ENCODE assay signal across 21 cellular contexts in the genomic region with DNA sequence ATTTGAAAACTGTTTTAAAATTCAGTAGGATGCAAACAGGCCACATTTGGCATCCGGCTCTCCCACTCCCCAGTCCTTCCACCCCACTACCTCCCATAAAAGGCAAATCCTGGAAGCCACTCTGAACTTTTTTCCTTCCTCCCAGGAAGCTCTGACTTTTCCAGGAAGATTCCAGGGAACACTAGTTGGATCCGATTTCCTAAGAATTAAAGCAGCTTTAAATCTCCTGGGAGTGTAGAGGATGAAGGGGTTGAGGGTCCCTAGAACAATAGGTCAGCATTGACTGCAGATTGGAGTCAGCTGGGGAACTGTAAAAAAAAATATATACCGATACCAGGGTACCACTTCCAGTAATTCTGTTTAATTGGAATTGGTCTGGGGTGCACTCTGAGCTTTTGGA.
DNase-seq lines count a peak whose midpoint lies in the region; ATAC-seq and TF ChIP-seq lines count a peak whose summit lies in the region.
"Had no signal": no experiment of that assay in that cellular context is flagged by ENCODE, and none has a peak within 500 bp of the region (broad histone marks: within the 10 kb centered on the region; RNA-seq: fewer than 3 reads in every experiment).

No MANE protein-coding gene starts in this region.

- WGBS in IMR-90 (ENCODE audit: extremely low coverage in 2 of 2, insufficient read length in 1 of 2), 2 experiments = no CpG with 5 or more reads among the region's 3 CpGs
- 72% methylated on average over 3 of the region's 3 CpGs for WGBS in mammary epithelial cell (ENCODE audit: low coverage, missing lambda C conversion rate)
- WGBS in suprapubic skin = 65% methylated on average over 3 of the region's 3 CpGs

- H4K8ac ChIP-seq in IMR-90 (ENCODE audit: low read depth in 2 of 2, low read length in 2 of 2) = no peak overlapping the region

- H3K18ac ChIP-seq in IMR-90 (ENCODE audit: low read depth, low read length) = no peak overlapping the region

- H3K79me2 ChIP-seq in mammary epithelial cell (ENCODE audit: insufficient read depth, low read length) = peaks cover 91% of the 10 kb centered on the region

- TF ChIP-seq CTCF in IMR-90 (conservative IDR thresholded peaks at IDR 0.05; ENCODE audit: low read depth, low read length) (no peak), mammary epithelial cell (conservative IDR thresholded peaks at IDR 0.05 in 1 of 2, IDR thresholded peaks at IDR 0.05 in 1 of 2; ENCODE audit: extremely low read depth in 1 of 2, insufficient read depth in 1 of 2, low read depth in 1 of 2, low read length in 2 of 2) (no peak), suprapubic skin (IDR thresholded peaks at IDR 0.05) (no peak)

- H3K56ac ChIP-seq in IMR-90 (ENCODE audit: extremely low read depth, insufficient read depth, low read length) = no peak overlapping the region

- CTCF ChIA-PET in IMR-90 (lab: Yijun Ruan, JAX) (no interaction called here), mammary epithelial cell (lab: Charles Lee; ENCODE audit: low non-redundant PET) (interaction anchor here (1.0 kb wide), 1 partner anchor 79 kb away, joined by 4 read pairs; no protein-coding TSS in a partner anchor)

- H2BK120ac ChIP-seq in IMR-90 (ENCODE audit: low read depth, low read length) = no peak overlapping the region

- H2BK5ac ChIP-seq in IMR-90 (ENCODE audit: low read depth, low read length, poor library complexity, severe bottlenecking) = no peak overlapping the region

- intact Hi-C loops in IMR-90 (cut with micrococcal nuclease) = no loop called here
- intact Hi-C loops in mammary epithelial cell (cut with micrococcal nuclease) = loop anchor here (2.0 kb wide), 1 partner anchor 24 kb away; no protein-coding TSS in a partner anchor

- POLR2A ChIA-PET in IMR-90 (lab: Charles Lee; ENCODE audit: unreplicated experiment) = no interaction called here

- dilution Hi-C loops in IMR-90 (cut with HindIII; ENCODE audit: low sequenced_read_pairs, unreplicated experiment) = no loop called here
- dilution Hi-C loops in mammary epithelial cell (cut with HindIII; ENCODE audit: low sequenced_read_pairs) = no loop called here

- H3K27me3 ChIP-seq in IMR-90 (ENCODE audit: control insufficient read depth, insufficient read depth, low read length) (no peaks in the 10 kb centered on the region), mammary epithelial cell (ENCODE audit: insufficient read depth, low read length) (no peaks in the 10 kb centered on the region), suprapubic skin (no peaks in the 10 kb centered on the region)
- H3K27me3 ChIP-seq: neutrophil had no signal

- BruUV-seq in IMR-90 (replicated peaks; lab: Mats Ljungman, UMichigan) (no TSS peak), mammary epithelial cell (replicated peaks; lab: Mats Ljungman, UMichigan) (no TSS peak)

- H2AK9ac ChIP-seq in IMR-90 (replicated peaks; ENCODE audit: low read depth, low read length, poor library complexity) = no peak overlapping the region

- H2BK20ac ChIP-seq in IMR-90 (ENCODE audit: low read depth, low read length) = no peak overlapping the region

- H3K9me3 ChIP-seq in IMR-90 (ENCODE audit: control insufficient read depth, insufficient read depth, low read length) (no peaks in the 10 kb centered on the region), mammary epithelial cell (replicated peaks; ENCODE audit: insufficient read depth, low read length) (no peaks in the 10 kb centered on the region), suprapubic skin (no peaks in the 10 kb centered on the region)
- H3K9me3 ChIP-seq: lower lobe of right lung, neutrophil had no signal

- ATAC-seq in IMR-90 (ENCODE audit: low read depth) (no peak), HG03521 (IDR thresholded peaks at IDR 0.05; ENCODE audit: unreplicated experiment) (no peak), GM18519 (IDR thresholded peaks at IDR 0.05; ENCODE audit: low FRiP score, unreplicated experiment) (no peak)
- ATAC-seq: activated CD4-positive, CD25-positive, alpha-beta regulatory T cell treated with anti-CD3 and anti-CD28 coated beads, Interleukin-2, amount 50 U/mL, for 24 hours; activated CD8-positive, alpha-beta T cell treated with anti-CD3 and anti-CD28 coated beads, Interleukin-2, amount 10 ng/mL, durations not matched to agents 7 days and 5 days; lower lobe of right lung had no signal

- peak overlapping the region; percentile 42; the same call in 1 of the 2 replicates for H3K27ac ChIP-seq in IMR-90 (ENCODE audit: insufficient read depth, low read length)
- H3K27ac ChIP-seq in mammary epithelial cell (ENCODE audit: insufficient read depth, low read depth, low read length) = no peak overlapping the region
- H3K27ac ChIP-seq in suprapubic skin = peak overlapping the region; percentile 69
- H3K27ac ChIP-seq: neutrophil had no signal

- H3K4me3 ChIP-seq in IMR-90 (ENCODE audit: insufficient read depth, low read depth, low read length) = no peak overlapping the region
- H3K4me3 ChIP-seq in mammary epithelial cell (replicated peaks in 1 of 3; ENCODE audit: insufficient read depth in 1 of 3, low read depth in 2 of 3, low read length in 3 of 3) = no peak overlapping the region
- H3K4me3 ChIP-seq in suprapubic skin = peak overlapping the region; percentile 7
- H3K4me3 ChIP-seq: lower lobe of right lung had no signal

- DNase-seq in IMR-90 (no peak), mammary epithelial cell (no peak), left kidney (ENCODE audit: low read depth, low spot score) (peak; percentile 29), suprapubic skin (ENCODE audit: low spot score in 2 of 2) (no peak), hypothalamus (lab: John Stamatoyannopoulos, UW) (no peak)
- DNase-seq: activated CD8-positive, alpha-beta T cell treated with anti-CD3 and anti-CD28 coated beads, Interleukin-2, amount 10 ng/mL, durations not matched to agents 7 days and 5 days; activated naive CD4-positive, alpha-beta T cell; activated T-cell treated with anti-CD3 and anti-CD28 coated beads, Interleukin-2, amount 50 U/mL, for 1 hour; CD4-positive, alpha-beta memory T cell; DMS53; effector CD4-positive, alpha-beta T cell; GF-D8; KG1; lower lobe of right lung; NCI-H187 treated with DMSO at 0.1 percent for 48 hours; NCI-H2227 treated with DMSO at 0.1 percent for 48 hours; T1000 had no signal

- H3K23ac ChIP-seq in IMR-90 (ENCODE audit: low read depth, low read length) = peak overlapping the region; percentile 33; the same call in 1 of the 2 replicates

- H3K4me1 ChIP-seq in IMR-90 (ENCODE audit: control insufficient read depth, insufficient read depth, low read length) = peaks cover 31% of the 10 kb centered on the region
- peaks cover 27% of the 10 kb centered on the region for H3K4me1 ChIP-seq in mammary epithelial cell (ENCODE audit: insufficient read depth, low read length)
- peaks cover 33% of the 10 kb centered on the region for H3K4me1 ChIP-seq in suprapubic skin

- H2AFZ ChIP-seq in IMR-90 (replicated peaks; ENCODE audit: low read length, poor library complexity) (no peak overlapping the region), mammary epithelial cell (ENCODE audit: low read depth, low read length) (no peak overlapping the region)

- H3K4me2 ChIP-seq in IMR-90 (ENCODE audit: low read depth, low read length) (no peak overlapping the region), mammary epithelial cell (ENCODE audit: insufficient read depth, low read depth, low read length) (peak overlapping the region; percentile 84)

- no peak overlapping the region for H3K14ac ChIP-seq in IMR-90 (replicated peaks; ENCODE audit: low read depth, low read length)

- no peak for TF ChIP-seq RAD21 in IMR-90 (IDR thresholded peaks at IDR 0.05; ENCODE audit: low read length)

- peaks cover 74% of the 10 kb centered on the region for H4K20me1 ChIP-seq in IMR-90 (ENCODE audit: insufficient read depth, low read length)
- H4K20me1 ChIP-seq in mammary epithelial cell (ENCODE audit: insufficient read depth, low read length) = no peaks in the 10 kb centered on the region

- no peak overlapping the region; the same call in 1 of the 2 replicates for H4K5ac ChIP-seq in IMR-90 (ENCODE audit: low read depth, low read length)

- H2BK15ac ChIP-seq in IMR-90 (ENCODE audit: low read depth, low read length) = no peak overlapping the region

- in situ Hi-C loops in IMR-90 (cut with MboI; ENCODE audit: low sequenced_read_pairs) (no loop called here), mammary epithelial cell (cut with MboI; ENCODE audit: low sequenced_read_pairs in 2 of 2) (no loop called here)

- H3K36me3 ChIP-seq in IMR-90 (ENCODE audit: control insufficient read depth, insufficient read depth, low read length) = peaks cover 10% of the 10 kb centered on the region; the same call in 1 of the 2 replicates
- H3K36me3 ChIP-seq in mammary epithelial cell (ENCODE audit: insufficient read depth, low read length) = no peaks in the 10 kb centered on the region
- H3K36me3 ChIP-seq in suprapubic skin = no peaks in the 10 kb centered on the region
- H3K36me3 ChIP-seq: lower lobe of right lung, neutrophil had no signal

- no peak overlapping the region for H3K9ac ChIP-seq in IMR-90 (ENCODE audit: low read depth, low read length)
- no peak overlapping the region for H3K9ac ChIP-seq in mammary epithelial cell (ENCODE audit: insufficient read depth, low read length)

- 0 out of 2 replicates have a peak overlapping the region, but pooled peaks have one; percentile 19 for H3K4ac ChIP-seq in IMR-90 (ENCODE audit: low read depth, low read length)

- no peak for TF ChIP-seq EP300 in suprapubic skin (IDR thresholded peaks at IDR 0.05)

- peaks cover 29% of the 10 kb centered on the region for H3K9me1 ChIP-seq in IMR-90 (ENCODE audit: insufficient read depth, low read length)

- H3K79me1 ChIP-seq in IMR-90 (ENCODE audit: low read depth in 1 of 2, low read length in 2 of 2) = peaks cover 15 to 58% of the 10 kb centered on the region in 2 experiments

- no peak overlapping the region for H2AK5ac ChIP-seq in IMR-90 (ENCODE audit: low read depth, low read length)

- TF ChIP-seq POLR2A in IMR-90 (IDR thresholded peaks at IDR 0.05; ENCODE audit: low read depth, low read length) = no peak
- no peak for TF ChIP-seq POLR2A in suprapubic skin (IDR thresholded peaks at IDR 0.05)

- no peak overlapping the region for H4K91ac ChIP-seq in IMR-90 (ENCODE audit: insufficient read depth, low read depth, low read length)

TF ChIP-seq in IMR-90, 13 proteins besides CTCF, POLR2A, EP300 and RAD21 (continues in another document):
- TF ChIP-seq RCOR1 (IDR thresholded peaks at IDR 0.05; ENCODE audit: insufficient replicate concordance, low read length) (no peak), BHLHE40 (IDR thresholded peaks at IDR 0.05; ENCODE audit: low read depth, low read length) (no peak), RFX5 (IDR thresholded peaks at IDR 0.05; ENCODE audit: low read depth, low read length) (no peak), MAZ (IDR thresholded peaks at IDR 0.05; ENCODE audit: borderline replicate concordance, low read depth, low read length) (no peak), CHD1 (IDR thresholded peaks at IDR 0.05; ENCODE audit: low read depth, low read length) (no peak), NFE2L2 (IDR thresholded peaks at IDR 0.05; ENCODE audit: low read depth, low read length) (no peak), FOS (IDR thresholded peaks at IDR 0.05; ENCODE audit: low read depth, low read length) (no peak)
